ENCODE assay signal across 24 cellular contexts in genomic region chrX:140087865-140088264, GRCh38.
DNase-seq lines count a peak whose midpoint lies in the region; ATAC-seq, FAIRE-seq and TF ChIP-seq lines count a peak whose summit lies in the region.
"Had no signal": no experiment of that assay in that cellular context is flagged by ENCODE, and none has a peak within 500 bp of the region (broad histone marks: within the 10 kb centered on the region; RNA-seq: fewer than 3 reads in every experiment).

No MANE protein-coding gene starts in this region.

- no peak for TF ChIP-seq POLR2A in GM12878 (IDR thresholded peaks at IDR 0.05; ENCODE audit: low read depth, low read length)

- no peak overlapping the region for H3K9ac ChIP-seq in GM12878 (ENCODE audit: control insufficient read depth, insufficient read depth, low read length)
- no peak overlapping the region for H3K9ac ChIP-seq in SK-N-SH

- no peaks in the 10 kb centered on the region for H4K20me1 ChIP-seq in GM12878 (ENCODE audit: control insufficient read depth, insufficient read depth)
- H4K20me1 ChIP-seq in SK-N-SH (ENCODE audit: insufficient read depth) = no peaks in the 10 kb centered on the region

- SMC1A ChIA-PET in GM12878 (lab: Charles Lee; ENCODE audit: uncharacterized antibody, unreplicated experiment) = interaction anchor here (0.9 kb wide), 1 partner anchor 11 kb away, joined by 3 read pairs; no protein-coding TSS in a partner anchor

- H3K27ac ChIP-seq in GM12878 (ENCODE audit: control insufficient read depth, insufficient read depth) (no peak overlapping the region), SK-N-SH (ENCODE audit: low read depth in 2 of 2, low read length in 1 of 2) (no peak overlapping the region)

- H3K36me3 ChIP-seq in GM12878 (ENCODE audit: control insufficient read depth in 2 of 2, insufficient read depth in 2 of 2, low read length in 1 of 2) (no peaks in the 10 kb centered on the region), SK-N-SH (replicated peaks in 1 of 2; ENCODE audit: control insufficient read depth in 1 of 2, insufficient read depth in 2 of 2, low read length in 1 of 2) (no peaks in the 10 kb centered on the region)

- CTCF ChIA-PET in GM12878 (lab: Yijun Ruan, JAX) (interaction anchor here (1.3 kb wide), 1 partner anchor 29 kb away, joined by 6 read pairs; no protein-coding TSS in a partner anchor), SK-N-SH (lab: Yijun Ruan, JAX) (interaction anchor here (1.0 kb wide), 1 partner anchor 31 kb away, joined by 3 read pairs; no protein-coding TSS in a partner anchor)

- POLR2A ChIA-PET in GM12878 (lab: Charles Lee) = no interaction called here
- POLR2A ChIA-PET in SK-N-SH (lab: Yijun Ruan, JAX) = no interaction called here

- peaks cover 0 to 1% of the 10 kb centered on the region in 2 donors for H3K4me1 Mint-ChIP-seq in stimulated activated naive B cell treated with anti-CD40 and anti-IgM and Interleukin-4, amounts not matched to agents 10 μg/mL and 1 μg/mL and 100 μg/mL, for 72 hours
- H3K4me1 Mint-ChIP-seq: CD4-positive, CD25-positive, alpha-beta regulatory T cell had no signal

- H3K4me2 ChIP-seq in GM12878 (ENCODE audit: control insufficient read depth, insufficient read depth) = no peak overlapping the region
- H3K4me2 ChIP-seq in SK-N-SH = no peak overlapping the region

- H3K4me3 ChIP-seq in Jurkat, Clone E6-1 (ENCODE audit: low read length) = no peak overlapping the region
- H3K4me3 ChIP-seq in GM12878 = no peak overlapping the region
- H3K4me3 ChIP-seq in SK-N-SH (ENCODE audit: low read depth in 2 of 2, low read length in 1 of 2) = no peak overlapping the region
- H3K4me3 ChIP-seq: lung had no signal

- TF ChIP-seq RAD21 in GM12878 (IDR thresholded peaks at IDR 0.05; ENCODE audit: insufficient read depth, low read depth, low read length) (no peak), SK-N-SH (IDR thresholded peaks at IDR 0.05; ENCODE audit: low read length) (no peak)

- H3K4me1 ChIP-seq in GM12878 (ENCODE audit: control insufficient read depth, insufficient read depth, low read length) (no peaks in the 10 kb centered on the region), SK-N-SH (ENCODE audit: control insufficient read depth in 1 of 2, insufficient read depth in 2 of 2, low read depth in 1 of 2, low read length in 1 of 2) (no peaks in the 10 kb centered on the region)

- no peaks in the 10 kb centered on the region for H3K9me3 Mint-ChIP-seq in stimulated activated naive B cell treated with anti-CD40 and anti-IgM and Interleukin-4, amounts not matched to agents 10 μg/mL and 1 μg/mL and 100 μg/mL, for 72 hours
- H3K9me3 Mint-ChIP-seq: CD4-positive, CD25-positive, alpha-beta regulatory T cell; H9; T-cell; type B pancreatic cell had no signal

- RAD21 ChIA-PET in GM12878 (lab: Charles Lee; ENCODE audit: unreplicated experiment) = no interaction called here

- H3K27me3 Mint-ChIP-seq in stimulated activated naive B cell treated with anti-CD40 and anti-IgM and Interleukin-4, amounts not matched to agents 10 μg/mL and 1 μg/mL and 100 μg/mL, for 72 hours = peaks cover 10 to 13% of the 10 kb centered on the region in 2 donors

- in situ Hi-C loops in GM12878 (cut with MboI) = no loop called here

- ATAC-seq in GM12878 = peak; percentile 89
- peak; percentile 67 to 68 for ATAC-seq in stimulated activated naive B cell treated with anti-CD40 and anti-IgM and Interleukin-4, amounts not matched to agents 10 μg/mL and 1 μg/mL and 100 μg/mL, for 72 hours (replicated peaks)
- ATAC-seq: T-cell had no signal

- FAIRE-seq in GM12878 (lab: Jason Lieb, UNC) = no peak
- FAIRE-seq: RCC 7860 had no signal

- TF ChIP-seq CTCF in GM12878 (IDR thresholded peaks at IDR 0.05 in 2 of 3, conservative IDR thresholded peaks at IDR 0.05 in 1 of 3; ENCODE audit: control insufficient read depth in 2 of 3, extremely low read depth in 1 of 3, insufficient read depth in 1 of 3, low read depth in 3 of 3, low read length in 3 of 3) = no peak
- TF ChIP-seq CTCF in SK-N-SH (IDR thresholded peaks at IDR 0.05) = no peak

- H3K79me2 ChIP-seq in GM12878 (ENCODE audit: control insufficient read depth, insufficient read depth, low read length) = no peaks in the 10 kb centered on the region
- no peaks in the 10 kb centered on the region for H3K79me2 ChIP-seq in SK-N-SH (ENCODE audit: insufficient read depth)

- H3K36me3 Mint-ChIP-seq in stimulated activated naive B cell treated with anti-CD40 and anti-IgM and Interleukin-4, amounts not matched to agents 10 μg/mL and 1 μg/mL and 100 μg/mL, for 72 hours = no peaks in the 10 kb centered on the region
- H3K36me3 Mint-ChIP-seq: CD4-positive, CD25-positive, alpha-beta regulatory T cell; T-cell; type B pancreatic cell had no signal

- H3K27me3 ChIP-seq in GM12878 (replicated peaks in 1 of 2; ENCODE audit: control insufficient read depth in 2 of 2, insufficient read depth in 2 of 2, low read length in 1 of 2) = peaks cover 0 to 3% of the 10 kb centered on the region in 2 experiments; a peak in 1 of 4 replicates
- H3K27me3 ChIP-seq in SK-N-SH (ENCODE audit: insufficient read depth) = peaks cover 11% of the 10 kb centered on the region; the same call in 1 of the 2 replicates

- intact Hi-C loops in GM12878 (cut with micrococcal nuclease; ENCODE audit: unreplicated experiment) = no loop called here

- WGBS in GM12878 (ENCODE audit: insufficient coverage, insufficient replicate concordance, low lambda C conversion rate, missing lambda C conversion rate) = 27% methylated on average over 4 of the region's 4 CpGs
- WGBS in SK-N-SH (ENCODE audit: low lambda C conversion rate) = 2% methylated on average over 4 of the region's 4 CpGs

- H3F3A ChIP-seq in SK-N-SH (replicated peaks; ENCODE audit: insufficient read depth) = no peaks in the 10 kb centered on the region

- no peaks in the 10 kb centered on the region for H3K9me2 ChIP-seq in SK-N-SH

- H2AFZ ChIP-seq in GM12878 (ENCODE audit: control insufficient read depth, low read depth, low read length) (no peak overlapping the region), SK-N-SH (ENCODE audit: low read depth) (no peak overlapping the region)

- no peak for TF ChIP-seq EP300 in GM12878 (IDR thresholded peaks at IDR 0.05; ENCODE audit: borderline replicate concordance in 1 of 2, control insufficient read depth in 1 of 2, low read depth in 2 of 2, low read length in 2 of 2)
- TF ChIP-seq EP300 in SK-N-SH (IDR thresholded peaks at IDR 0.05; ENCODE audit: borderline replicate concordance in 1 of 2, low read depth in 1 of 2, low read length in 1 of 2) = no peak

- no peak overlapping the region for H3K27ac Mint-ChIP-seq in stimulated activated naive B cell treated with anti-CD40 and anti-IgM and Interleukin-4, amounts not matched to agents 10 μg/mL and 1 μg/mL and 100 μg/mL, for 72 hours
- H3K27ac Mint-ChIP-seq: CD4-positive, CD25-positive, alpha-beta regulatory T cell; T-cell; type B pancreatic cell had no signal

- no TSS peak for BruUV-seq in GM12878 (replicated peaks; lab: Mats Ljungman, UMichigan)

- DNase-seq in NCI-H2107 treated with DMSO at 0.1 percent for 48 hours (lab: John Stamatoyannopoulos, UW; ENCODE audit: unreplicated experiment) (peak; percentile 54), NCI-H2107 (lab: John Stamatoyannopoulos, UW) (no peak), GM12878 (ENCODE audit: low read depth, low spot score) (no peak), SK-N-SH (no peak), NCI-H128 (lab: John Stamatoyannopoulos, UW; ENCODE audit: unreplicated experiment) (no peak), NCI-H524 (lab: John Stamatoyannopoulos, UW) (no peak)
- peak; percentile 1 for DNase-seq in Jurkat, Clone E6-1 (ENCODE audit: low read depth, low spot score)
- no peak for DNase-seq in stimulated activated naive B cell treated with anti-CD40 and anti-IgM and Interleukin-4, amounts not matched to agents 10 μg/mL and 1 μg/mL and 100 μg/mL, for 72 hours
- DNase-seq: 8988T; activated CD4-positive, alpha-beta T cell treated with anti-CD3 and anti-CD28 coated beads, Interleukin-2, amount 50 U/mL, for 48 hours; activated CD8-positive, alpha-beta memory T cell treated with anti-CD3 and anti-CD28 coated beads, Interleukin-2, amount 50 U/mL, for 48 hours; activated effector memory CD4-positive, alpha-beta T cell treated with Interleukin-2 at 50 U/mL for 16 hours; CD4-positive, CD25-positive, alpha-beta regulatory T cell; cerebellar nuclear complex; glutamatergic neuron; H9; Kasumi-1; NCI-H1092; NCI-H2029 treated with DMSO at 0.1 percent for 48 hours; NCI-H446 treated with DMSO at 0.1 percent for 48 hours; T-cell had no signal

- H3K9me3 ChIP-seq in GM12878 (replicated peaks; ENCODE audit: control insufficient read depth, insufficient read depth, low read length) (no peaks in the 10 kb centered on the region), SK-N-SH (no peaks in the 10 kb centered on the region)

- H3K4me3 Mint-ChIP-seq in stimulated activated naive B cell treated with anti-CD40 and anti-IgM and Interleukin-4, amounts not matched to agents 10 μg/mL and 1 μg/mL and 100 μg/mL, for 72 hours = peak overlapping the region in 1 of 2 donors; percentile 21
- H3K4me3 Mint-ChIP-seq: CD4-positive, CD25-positive, alpha-beta regulatory T cell; H9; T-cell; type B pancreatic cell had no signal

TF ChIP-seq in SK-N-SH, 30 proteins besides CTCF, POLR2A, EP300 and RAD21:
- TF ChIP-seq JUND (IDR thresholded peaks at IDR 0.05) (no peak), FOXJ3 (CRISPR knock-in tag; IDR thresholded peaks at IDR 0.05) (no peak), MEF2A (IDR thresholded peaks at IDR 0.05; ENCODE audit: borderline replicate concordance, low read depth) (no peak), YY1 (IDR thresholded peaks at IDR 0.05; ENCODE audit: low read depth) (no peak), FOSL2 (IDR thresholded peaks at IDR 0.05; ENCODE audit: borderline replicate concordance, low read depth) (no peak), MXI1 (IDR thresholded peaks at IDR 0.05; ENCODE audit: low read depth, low read length) (no peak), USF1 (IDR thresholded peaks at IDR 0.05; ENCODE audit: borderline replicate concordance, low read depth) (no peak), SMC3 (IDR thresholded peaks at IDR 0.05; ENCODE audit: low read depth, low read length) (no peak), ELF1 (IDR thresholded peaks at IDR 0.05) (no peak), NRF1 (IDR thresholded peaks at IDR 0.05; ENCODE audit: low read depth, low read length) (no peak), RCOR1 (IDR thresholded peaks at IDR 0.05; ENCODE audit: low read length) (no peak), EZH2phosphoT487 (IDR thresholded peaks at IDR 0.05; ENCODE audit: borderline replicate concordance, low read depth) (no peak), TEAD4 (IDR thresholded peaks at IDR 0.05; ENCODE audit: borderline replicate concordance, insufficient read depth) (no peak)
TF ChIP-seq in SK-N-SH: peak in this region for 0.

Comparison
In these comparisons a context has a peak if more than half of its experiments do, and no peak if none do; other contexts are left out.
1. DNase-seq: peak in NCI-H2107 treated with DMSO at 0.1 percent for 48 hours (single experiment) and Jurkat, Clone E6-1 (single experiment); none in NCI-H2107 (single experiment), GM12878 (single experiment), stimulated activated naive B cell treated with anti-CD40 and anti-IgM and Interleukin-4, amounts not matched to agents 10 μg/mL and 1 μg/mL and 100 μg/mL, for 72 hours (single experiment), SK-N-SH (single experiment), NCI-H128 (single experiment) and NCI-H524 (0 of 2).